ENCODE assay signal across 1 cellular context in the genomic region with DNA sequence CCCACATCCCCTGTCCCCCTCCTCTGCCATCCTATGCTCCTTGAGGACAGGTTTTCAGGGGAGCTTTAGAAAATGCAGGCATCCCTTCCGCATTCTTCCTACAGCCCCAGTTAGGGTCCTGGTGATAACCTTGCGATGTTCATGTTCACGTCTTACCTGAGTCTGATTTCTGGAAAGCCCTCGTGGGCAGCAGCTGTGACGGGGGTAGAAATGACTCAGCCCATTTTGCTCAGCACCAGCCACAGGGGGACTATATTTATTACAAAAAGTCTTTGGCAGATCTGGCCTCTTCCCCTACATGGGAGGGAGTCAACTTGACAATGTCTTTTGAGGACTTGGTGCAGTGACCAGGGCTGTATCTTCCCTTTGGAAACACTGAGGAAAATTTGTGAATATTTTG.
TF ChIP-seq lines count a peak whose summit lies in the region.

No MANE protein-coding gene starts in this region.

TF ChIP-seq in GM23338, 12 proteins besides CTCF, POLR2A, EP300 and RAD21 (continued from another document):
- TF ChIP-seq, protein P1, sequence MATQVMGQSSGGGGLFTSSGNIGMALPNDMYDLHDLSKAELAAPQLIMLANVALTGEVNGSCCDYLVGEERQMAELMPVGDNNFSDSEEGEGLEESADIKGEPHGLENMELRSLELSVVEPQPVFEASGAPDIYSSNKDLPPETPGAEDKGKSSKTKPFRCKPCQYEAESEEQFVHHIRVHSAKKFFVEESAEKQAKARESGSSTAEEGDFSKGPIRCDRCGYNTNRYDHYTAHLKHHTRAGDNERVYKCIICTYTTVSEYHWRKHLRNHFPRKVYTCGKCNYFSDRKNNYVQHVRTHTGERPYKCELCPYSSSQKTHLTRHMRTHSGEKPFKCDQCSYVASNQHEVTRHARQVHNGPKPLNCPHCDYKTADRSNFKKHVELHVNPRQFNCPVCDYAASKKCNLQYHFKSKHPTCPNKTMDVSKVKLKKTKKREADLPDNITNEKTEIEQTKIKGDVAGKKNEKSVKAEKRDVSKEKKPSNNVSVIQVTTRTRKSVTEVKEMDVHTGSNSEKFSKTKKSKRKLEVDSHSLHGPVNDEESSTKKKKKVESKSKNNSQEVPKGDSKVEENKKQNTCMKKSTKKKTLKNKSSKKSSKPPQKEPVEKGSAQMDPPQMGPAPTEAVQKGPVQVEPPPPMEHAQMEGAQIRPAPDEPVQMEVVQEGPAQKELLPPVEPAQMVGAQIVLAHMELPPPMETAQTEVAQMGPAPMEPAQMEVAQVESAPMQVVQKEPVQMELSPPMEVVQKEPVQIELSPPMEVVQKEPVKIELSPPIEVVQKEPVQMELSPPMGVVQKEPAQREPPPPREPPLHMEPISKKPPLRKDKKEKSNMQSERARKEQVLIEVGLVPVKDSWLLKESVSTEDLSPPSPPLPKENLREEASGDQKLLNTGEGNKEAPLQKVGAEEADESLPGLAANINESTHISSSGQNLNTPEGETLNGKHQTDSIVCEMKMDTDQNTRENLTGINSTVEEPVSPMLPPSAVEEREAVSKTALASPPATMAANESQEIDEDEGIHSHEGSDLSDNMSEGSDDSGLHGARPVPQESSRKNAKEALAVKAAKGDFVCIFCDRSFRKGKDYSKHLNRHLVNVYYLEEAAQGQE (IDR thresholded peaks at IDR 0.05; ENCODE audit: unreplicated experiment): no peak
- TF ChIP-seq EZH2 (IDR thresholded peaks at IDR 0.05; ENCODE audit: low read depth, unreplicated experiment) (no peak), ZNF114 (CRISPR knock-in tag; IDR thresholded peaks at IDR 0.05) (no peak), JUNB (IDR thresholded peaks at IDR 0.05; ENCODE audit: unreplicated experiment) (no peak), CREB1 (CRISPR knock-in tag; IDR thresholded peaks at IDR 0.05; ENCODE audit: low read depth) (no peak), ZNF462 (CRISPR knock-in tag; IDR thresholded peaks at IDR 0.05) (no peak), EZH2phosphoT487 (IDR thresholded peaks at IDR 0.05; ENCODE audit: unreplicated experiment) (no peak), STAT1 (IDR thresholded peaks at IDR 0.05; ENCODE audit: unreplicated experiment) (no peak)
- TF ChIP-seq, protein P2, sequence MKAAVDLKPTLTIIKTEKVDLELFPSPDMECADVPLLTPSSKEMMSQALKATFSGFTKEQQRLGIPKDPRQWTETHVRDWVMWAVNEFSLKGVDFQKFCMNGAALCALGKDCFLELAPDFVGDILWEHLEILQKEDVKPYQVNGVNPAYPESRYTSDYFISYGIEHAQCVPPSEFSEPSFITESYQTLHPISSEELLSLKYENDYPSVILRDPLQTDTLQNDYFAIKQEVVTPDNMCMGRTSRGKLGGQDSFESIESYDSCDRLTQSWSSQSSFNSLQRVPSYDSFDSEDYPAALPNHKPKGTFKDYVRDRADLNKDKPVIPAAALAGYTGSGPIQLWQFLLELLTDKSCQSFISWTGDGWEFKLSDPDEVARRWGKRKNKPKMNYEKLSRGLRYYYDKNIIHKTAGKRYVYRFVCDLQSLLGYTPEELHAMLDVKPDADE (IDR thresholded peaks at IDR 0.05): no peak
